ENCODE assay signal across 14 cellular contexts in genomic region chr13:33045829-33046592, GRCh38. TPM values are rescaled to one million over a fixed set of nuclear protein-coding genes. Genes with fewer than 3 reads are reported as not detected.
DNase-seq lines count a peak whose midpoint lies in the region; ATAC-seq and TF ChIP-seq lines count a peak whose summit lies in the region.
"Had no signal": no experiment of that assay in that cellular context is flagged by ENCODE, and none has a peak within 500 bp of the region (broad histone marks: within the 10 kb centered on the region; RNA-seq: fewer than 3 reads in every experiment).

No MANE protein-coding gene starts in this region.

- no peak for TF ChIP-seq CTCF in HCT116 (IDR thresholded peaks at IDR 0.05 in 2 of 3, conservative IDR thresholded peaks at IDR 0.05 in 1 of 3; ENCODE audit: borderline replicate concordance in 1 of 3, insufficient read depth in 1 of 3, low read depth in 2 of 3, low read length in 2 of 3)
- no peak for TF ChIP-seq CTCF in fibroblast of villous mesenchyme (IDR thresholded peaks at IDR 0.05; ENCODE audit: insufficient read depth, low read depth, low read length)
- no peak for TF ChIP-seq CTCF in nephron progenitor cell (IDR thresholded peaks at IDR 0.05)
- no peak for TF ChIP-seq CTCF in tibial artery (IDR thresholded peaks at IDR 0.05)

- no peaks in the 10 kb centered on the region for H4K20me1 ChIP-seq in HCT116 (ENCODE audit: insufficient read depth)

- H3K36me3 ChIP-seq in HCT116 (ENCODE audit: control insufficient read depth in 1 of 2, insufficient read depth in 2 of 2, low read length in 2 of 2) (no peaks in the 10 kb centered on the region), tibial artery (no peaks in the 10 kb centered on the region)

- H3K9me3 Mint-ChIP-seq in nephron progenitor cell, result no peaks in the 10 kb centered on the region
- H3K9me3 Mint-ChIP-seq: CD8-positive, alpha-beta memory T cell had no signal

- no peak overlapping the region for H3K4me3 ChIP-seq in HCT116 (replicated peaks in 1 of 2; ENCODE audit: low read depth in 1 of 2, low read length in 2 of 2)
- no peak overlapping the region for H3K4me3 ChIP-seq in fibroblast of villous mesenchyme (ENCODE audit: low read depth, low read length)
- no peak overlapping the region for H3K4me3 ChIP-seq in tibial artery
- H3K4me3 ChIP-seq: GM23248 had no signal

- CTCF ChIA-PET in HCT116 (lab: Charles Lee), result no interaction called here

- no peaks in the 10 kb centered on the region for H3K27me3 ChIP-seq in HCT116 (ENCODE audit: insufficient read depth, low read length)
- no peaks in the 10 kb centered on the region for H3K27me3 ChIP-seq in tibial artery

- TF ChIP-seq RAD21 in HCT116 (IDR thresholded peaks at IDR 0.05; ENCODE audit: low read depth), result no peak

- no peak for DNase-seq in HCT116 (ENCODE audit: low read depth, low spot score)
- DNase-seq in fibroblast of villous mesenchyme (ENCODE audit: low read depth), result peak; percentile 21
- no peak for DNase-seq in nephron progenitor cell
- no peak for DNase-seq in dedifferentiated amniotic fluid mesenchymal stem cell (ENCODE audit: extremely low spot score)
- DNase-seq in tibial artery, result no peak
- DNase-seq: Caco-2; CD8-positive, alpha-beta memory T cell; DND-41; GDM1; GM23248 had no signal

- no peak overlapping the region for H3K27ac Mint-ChIP-seq in nephron progenitor cell
- H3K27ac Mint-ChIP-seq: CD8-positive, alpha-beta memory T cell had no signal

- intact Hi-C loops in HCT116 (cut with micrococcal nuclease), result no loop called here
- intact Hi-C loops in tibial artery (cut with DNase I; ENCODE audit: low total_unique reads), result no loop called here

- peaks cover 11% of the 10 kb centered on the region for H3K4me1 Mint-ChIP-seq in nephron progenitor cell
- H3K4me1 Mint-ChIP-seq: CD8-positive, alpha-beta memory T cell had no signal

- H3K4me1 ChIP-seq in HCT116 (ENCODE audit: control insufficient read depth in 1 of 2, insufficient read depth in 2 of 2, low read length in 2 of 2), result peaks cover 3 to 5% of the 10 kb centered on the region in 2 experiments; a peak in 3 of 4 replicates
- H3K4me1 ChIP-seq in tibial artery, result no peaks in the 10 kb centered on the region
- H3K4me1 ChIP-seq: Caco-2 had no signal

- RAD21 ChIA-PET in HCT116 (lab: Charles Lee; ENCODE audit: low non-redundant PET in 1 of 2, low total read pairs in 2 of 2, uncharacterized antibody in 2 of 2, unreplicated experiment in 2 of 2), result no interaction called here

- no peak overlapping the region for H3K4me2 ChIP-seq in HCT116 (ENCODE audit: low read length)

- H3K4me3 Mint-ChIP-seq in nephron progenitor cell, result no peak overlapping the region
- H3K4me3 Mint-ChIP-seq: CD8-positive, alpha-beta memory T cell had no signal

- H3K27me3 Mint-ChIP-seq in nephron progenitor cell (ENCODE audit: low read depth, poor library complexity), result peaks cover 15% of the 10 kb centered on the region

- H3K9me2 ChIP-seq in HCT116 (ENCODE audit: insufficient read depth), result no peaks in the 10 kb centered on the region

- POLR2A ChIA-PET in HCT116 (lab: Charles Lee), result no interaction called here

- no peaks in the 10 kb centered on the region for H3K79me2 ChIP-seq in HCT116 (ENCODE audit: insufficient read depth, low read length)

- no peak for ATAC-seq in HCT116
- no peak for ATAC-seq in SK-N-SH treated with all-trans-retinoic acid at 6 μM for 48 hours
- ATAC-seq in HG03108 (IDR thresholded peaks at IDR 0.05; ENCODE audit: unreplicated experiment), result no peak

- H2AFZ ChIP-seq in HCT116 (ENCODE audit: low read depth, low read length, poor library complexity, severe bottlenecking), result peak overlapping the region; percentile 54
- H2AFZ ChIP-seq: GM23248 had no signal

- H3K27ac ChIP-seq in HCT116 (ENCODE audit: low read depth, low read length) (no peak overlapping the region), tibial artery (no peak overlapping the region)
- H3K27ac ChIP-seq: GM23248 had no signal

- H3K9me3 ChIP-seq in HCT116 (ENCODE audit: control insufficient read depth in 1 of 2, insufficient read depth in 1 of 2, low read depth in 1 of 2, low read length in 2 of 2) (no peaks in the 10 kb centered on the region), tibial artery (no peaks in the 10 kb centered on the region)

- BruUV-seq in HCT116 (replicated peaks; lab: Mats Ljungman, UMichigan), result no TSS peak

- no peaks in the 10 kb centered on the region for H3K36me3 Mint-ChIP-seq in nephron progenitor cell (ENCODE audit: low read depth)
- H3K36me3 Mint-ChIP-seq: CD8-positive, alpha-beta memory T cell had no signal

- no peak overlapping the region for H3K9ac ChIP-seq in HCT116 (ENCODE audit: low read length)
- H3K9ac ChIP-seq: GM23248 had no signal

- no peak for TF ChIP-seq POLR2A in HCT116 (IDR thresholded peaks at IDR 0.05; ENCODE audit: borderline replicate concordance, extremely low read depth, insufficient read depth, insufficient read length)

TF ChIP-seq in HCT116, 20 proteins besides CTCF, POLR2A, EP300 and RAD21 (continues in another document):
- TF ChIP-seq REST (IDR thresholded peaks at IDR 0.05; ENCODE audit: low read depth), result no peak
- no peak for TF ChIP-seq CEBPB (IDR thresholded peaks at IDR 0.05; ENCODE audit: low read depth)
- TF ChIP-seq YY1 (IDR thresholded peaks at IDR 0.05; ENCODE audit: extremely low read depth, insufficient replicate concordance, low read depth, low read length), result no peak
- no peak for TF ChIP-seq CBX3 (IDR thresholded peaks at IDR 0.05; ENCODE audit: low read depth)
- no peak for TF ChIP-seq SRF (IDR thresholded peaks at IDR 0.05; ENCODE audit: low read depth)
- no peak for TF ChIP-seq ATF3 (IDR thresholded peaks at IDR 0.05)
- no peak for TF ChIP-seq FOSL1 (IDR thresholded peaks at IDR 0.05; ENCODE audit: low read depth)

TF ChIP-seq in SK-N-SH treated with all-trans-retinoic acid at 6 μM for 48 hours, 23 proteins besides CTCF, POLR2A, EP300 and RAD21:
- TF ChIP-seq ISL1 (CRISPR knock-in tag; IDR thresholded peaks at IDR 0.05) (peak; percentile 53), PPARA (CRISPR knock-in tag; IDR thresholded peaks at IDR 0.05; ENCODE audit: borderline replicate concordance) (no peak), POU6F1 (CRISPR knock-in tag; IDR thresholded peaks at IDR 0.05; ENCODE audit: borderline replicate concordance, low read depth) (no peak), RARB (CRISPR knock-in tag; IDR thresholded peaks at IDR 0.05) (no peak)

RNA-seq across cellular contexts. Expression of gene KL, which starts 29.8 kb away (rescaled TPM):
- total RNA-seq in HCT116 (2021; ENCODE audit: unreplicated experiment), result not detected
- not detected in 2 replicates for polyA plus RNA-seq in HCT116 (2012)
- under 0.01 TPM in 2 replicates for total RNA-seq in fibroblast of villous mesenchyme
- total RNA-seq: HT1080 had no signal
- polyA plus RNA-seq: BJ; CD8-positive, alpha-beta memory T cell; GM23248 had no signal
